17 cellular contexts compared by ENCODE assay signal in genomic region chr1:53480678-53481077, GRCh38. TPM values are rescaled to one million over a fixed set of nuclear protein-coding genes. Genes with fewer than 3 reads are reported as not detected.
DNase-seq lines count a peak whose midpoint lies in the region; ATAC-seq, FAIRE-seq and TF ChIP-seq lines count a peak whose summit lies in the region.
"Had no signal": no experiment of that assay in that cellular context is flagged by ENCODE, and none has a peak within 500 bp of the region (broad histone marks: within the 10 kb centered on the region; RNA-seq: fewer than 3 reads in every experiment).

No MANE protein-coding gene starts in this region.

- BruUV-seq in K562 (replicated peaks; lab: Mats Ljungman, UMichigan), result no TSS peak

- no peaks in the 10 kb centered on the region for H3K79me1 ChIP-seq in mesenchymal stem cell (replicated peaks; ENCODE audit: low read length, poor library complexity, severe bottlenecking)

- H3K9ac ChIP-seq in Karpas-422 (ENCODE audit: low read length) (no peak overlapping the region), K562 (ENCODE audit: insufficient read depth in 1 of 2, low read depth in 2 of 2, low read length in 2 of 2) (no peak overlapping the region), mesenchymal stem cell (ENCODE audit: low read length) (no peak overlapping the region)
- H3K9ac ChIP-seq: BLaER1, KMS-11 had no signal

- no peak overlapping the region for H4K91ac ChIP-seq in mesenchymal stem cell (ENCODE audit: low read length)

- no peak overlapping the region for H3K18ac ChIP-seq in mesenchymal stem cell (ENCODE audit: low read depth in 1 of 2, low read length in 2 of 2)

- H3K4me1 ChIP-seq in Karpas-422 (ENCODE audit: low read length), result peaks cover 4% of the 10 kb centered on the region; the same call in 1 of the 2 replicates
- H3K4me1 ChIP-seq in K562 (replicated peaks in 1 of 2; ENCODE audit: control insufficient read depth in 2 of 2, insufficient read depth in 2 of 2, low read length in 2 of 2), result peaks cover 0 to 2% of the 10 kb centered on the region in 2 experiments; a peak in 1 of 5 replicates
- peaks cover 1% of the 10 kb centered on the region for H3K4me1 ChIP-seq in mesenchymal stem cell (ENCODE audit: control insufficient read depth, insufficient read depth, low read depth, low read length)

- ATAC-seq in left cardiac atrium (no peak), Right ventricle myocardium inferior (no peak), K562 (no peak)
- ATAC-seq: HCT116 had no signal

- no peak overlapping the region for H3K4ac ChIP-seq in mesenchymal stem cell (ENCODE audit: low read depth in 1 of 2, low read length in 2 of 2)

- FAIRE-seq in K562 (lab: Jason Lieb, UNC), result peak; percentile 73
- FAIRE-seq: H54 had no signal

- no peaks in the 10 kb centered on the region for H3K36me3 ChIP-seq in Karpas-422 (ENCODE audit: insufficient read depth, low read length)
- no peaks in the 10 kb centered on the region for H3K36me3 ChIP-seq in K562 (ENCODE audit: control insufficient read depth, insufficient read depth, low read length)
- H3K36me3 ChIP-seq in WERI-Rb-1, result no peaks in the 10 kb centered on the region
- no peaks in the 10 kb centered on the region for H3K36me3 ChIP-seq in mesenchymal stem cell (ENCODE audit: control insufficient read depth in 1 of 2, insufficient read depth in 2 of 2, low read depth in 1 of 2, low read length in 2 of 2)
- H3K36me3 ChIP-seq: BLaER1 had no signal

- no peak overlapping the region for H3K23ac ChIP-seq in mesenchymal stem cell (ENCODE audit: low read length in 2 of 2)

- no peaks in the 10 kb centered on the region for H3K9me2 ChIP-seq in Karpas-422 (replicated peaks; ENCODE audit: insufficient read depth, low read length)

- H4K20me1 ChIP-seq in Karpas-422 (ENCODE audit: insufficient read depth, low read depth, low read length) (peaks cover 1% of the 10 kb centered on the region), K562 (replicated peaks; ENCODE audit: control insufficient read depth, insufficient read depth, low read length) (peaks cover 13% of the 10 kb centered on the region)
- H4K20me1 ChIP-seq: BLaER1 had no signal

- DNase-seq in left cardiac atrium, result peak; percentile 16
- no peak for DNase-seq in Right ventricle myocardium inferior (ENCODE audit: missing footprints)
- DNase-seq in Karpas-422, result peak; percentile 52
- peak in 1 of 4 experiments; percentile 11 for DNase-seq in K562 (ENCODE audit: extremely low read depth in 1 of 4, low spot score in 3 of 4)
- no peak for DNase-seq in WERI-Rb-1
- no peak for DNase-seq in retina
- no peak for DNase-seq in mesenchymal stem cell
- DNase-seq: 8988T, AML-193, DMS79 had no signal

- no peak for TF ChIP-seq EP300 in K562 (IDR thresholded peaks at IDR 0.05; ENCODE audit: low read length)

- H3K27ac ChIP-seq in Karpas-422 (ENCODE audit: low read length) (no peak overlapping the region), K562 (ENCODE audit: extremely low read depth, low read depth, low read length) (no peak overlapping the region), WERI-Rb-1 (no peak overlapping the region), mesenchymal stem cell (ENCODE audit: low read length, poor library complexity, severe bottlenecking) (no peak overlapping the region)
- H3K27ac ChIP-seq: BLaER1, KMS-11 had no signal

- H2AFZ ChIP-seq in Karpas-422 (ENCODE audit: low read length), result no peak overlapping the region
- no peak overlapping the region for H2AFZ ChIP-seq in K562 (ENCODE audit: low read depth, low read length)
- H2AFZ ChIP-seq in mesenchymal stem cell (ENCODE audit: low read depth, low read length), result no peak overlapping the region

- TF ChIP-seq CTCF in K562 (IDR thresholded peaks at IDR 0.05 in 2 of 3, conservative IDR thresholded peaks at IDR 0.05 in 1 of 3; ENCODE audit: insufficient read depth in 2 of 3, low read depth in 1 of 3, low read length in 3 of 3) (peak; percentile 37 to 53 (median 42)), WERI-Rb-1 (IDR thresholded peaks at IDR 0.05; ENCODE audit: low read depth, low read length) (no peak)

- in situ Hi-C loops in K562 (cut with MboI), result no loop called here

- no peaks in the 10 kb centered on the region for H3K79me2 ChIP-seq in Karpas-422 (ENCODE audit: low read length)
- H3K79me2 ChIP-seq in K562 (ENCODE audit: control insufficient read depth, insufficient read depth, low read length), result no peaks in the 10 kb centered on the region

- no peak overlapping the region for H3K4me3 ChIP-seq in Karpas-422 (ENCODE audit: low read length)
- H3K4me3 ChIP-seq in K562, result no peak overlapping the region
- H3K4me3 ChIP-seq in WERI-Rb-1 (ENCODE audit: low read depth, low read length), result no peak overlapping the region
- H3K4me3 ChIP-seq in mesenchymal stem cell (ENCODE audit: insufficient read depth in 1 of 2, low read depth in 1 of 2, low read length in 2 of 2), result no peak overlapping the region
- H3K4me3 ChIP-seq: BLaER1 had no signal

- H2BK15ac ChIP-seq in mesenchymal stem cell (ENCODE audit: low read depth, poor library complexity, severe bottlenecking), result no peak overlapping the region

- H3K14ac ChIP-seq in mesenchymal stem cell (ENCODE audit: low read length in 2 of 2), result no peak overlapping the region

- no peak overlapping the region for H2BK12ac ChIP-seq in mesenchymal stem cell (ENCODE audit: low read length in 2 of 2)

- H3K4me2 ChIP-seq in Karpas-422 (ENCODE audit: low read depth, low read length, poor library complexity, severe bottlenecking) (no peak overlapping the region), K562 (ENCODE audit: insufficient read depth, low read length) (no peak overlapping the region), mesenchymal stem cell (ENCODE audit: low read length, poor library complexity, severe bottlenecking) (no peak overlapping the region)
- H3K4me2 ChIP-seq: BLaER1, KMS-11 had no signal

- intact Hi-C loops in left cardiac atrium (cut with DNase I), result loop anchor here in 1 of 2 donors (10.0 kb wide), 2 partner anchors 204 to 274 kb away; no protein-coding TSS in a partner anchor
- intact Hi-C loops in Right ventricle myocardium inferior (cut with DNase I), result no loop called here
- intact Hi-C loops in K562 (cut with micrococcal nuclease), result loop anchor here (10.0 kb wide), 1 partner anchor 464 kb away; the partner anchor contains the start of genes IFT25 and LRRC42

- POLR2A ChIA-PET in K562 (lab: Yijun Ruan, JAX), result no interaction called here

- TF ChIP-seq RAD21 in K562 (CRISPR knock-in tag; conservative IDR thresholded peaks at IDR 0.05 in 1 of 2, IDR thresholded peaks at IDR 0.05 in 1 of 2), result peak in 1 of 2 experiments; percentile 8; a peak in 1 of 4 replicates

- no peak overlapping the region for H2AK5ac ChIP-seq in mesenchymal stem cell (ENCODE audit: low read length, severe bottlenecking)

- no peak for TF ChIP-seq POLR2A in K562 (conservative IDR thresholded peaks at IDR 0.05)

- 6% methylated on average over 11 of the region's 11 CpGs for WGBS in K562 (ENCODE audit: insufficient coverage, low coverage, missing lambda C conversion rate)
- 94% methylated on average over 9 of the region's 11 CpGs for WGBS in mesenchymal stem cell

- H3K9me3 ChIP-seq in Karpas-422 (ENCODE audit: low read length) (no peaks in the 10 kb centered on the region), K562 (replicated peaks; ENCODE audit: control insufficient read depth, insufficient read depth, low read depth, low read length) (no peaks in the 10 kb centered on the region), WERI-Rb-1 (ENCODE audit: severe bottlenecking) (peaks cover 6% of the 10 kb centered on the region), mesenchymal stem cell (ENCODE audit: control insufficient read depth, low read length) (no peaks in the 10 kb centered on the region)
- H3K9me3 ChIP-seq: BLaER1 had no signal

- H2BK5ac ChIP-seq in mesenchymal stem cell (ENCODE audit: low read depth, low read length, poor library complexity, severe bottlenecking), result no peak overlapping the region

- H3K9me1 ChIP-seq in K562 (ENCODE audit: control insufficient read depth, insufficient read depth, low read length), result no peaks in the 10 kb centered on the region

- no peaks in the 10 kb centered on the region for H3K27me3 ChIP-seq in Karpas-422 (ENCODE audit: low read length)
- peaks cover 32 to 83% of the 10 kb centered on the region in 2 experiments for H3K27me3 ChIP-seq in K562 (ENCODE audit: control insufficient read depth in 2 of 2, insufficient read depth in 2 of 2, low read length in 2 of 2)
- H3K27me3 ChIP-seq in WERI-Rb-1 (ENCODE audit: insufficient read depth, low read depth, severe bottlenecking), result no peaks in the 10 kb centered on the region
- peaks cover 33 to 93% of the 10 kb centered on the region in 2 experiments for H3K27me3 ChIP-seq in mesenchymal stem cell (ENCODE audit: control insufficient read depth in 1 of 2, insufficient read depth in 1 of 2, low read length in 2 of 2)
- H3K27me3 ChIP-seq: BLaER1 had no signal

- H4K8ac ChIP-seq in mesenchymal stem cell (ENCODE audit: low read length), result no peak overlapping the region

- no peak overlapping the region for H2BK120ac ChIP-seq in mesenchymal stem cell (ENCODE audit: low read depth, low read length)

- CTCF ChIA-PET in K562 (lab: Yijun Ruan, JAX; ENCODE audit: low intra/inter-chr PET ratio), result interaction anchor here (0.5 to 0.7 kb wide), 2 partner anchors 21 to 282 kb away, joined by 3 read pairs; no protein-coding TSS in a partner anchor

TF ChIP-seq in K562, 482 proteins besides CTCF, POLR2A, EP300 and RAD21 (continues in another document):
- TF ChIP-seq CREM (IDR thresholded peaks at IDR 0.05; ENCODE audit: low read depth), result 0 out of 2 replicates have a peak, but pooled peaks have one; percentile 18

RNA-seq across cellular contexts. Expression of gene DMRTB1, which starts 21.5 kb away (rescaled TPM):
- total RNA-seq in left cardiac atrium (not detected), Right ventricle myocardium inferior (not detected), K562 (2014; rRNA removed) (0.20 and 0.27 TPM in 2 replicates), K562 (2014; rRNA removed; fragmentation: Illumina TruSeq; extraction: Trizol) (0.13 TPM in 1 of 2 replicates, not detected in the other), K562 (2015; rRNA removed; fragmentation: Illumina TruSeq; extraction: Trizol) (0.11 TPM in 1 of 2 replicates, not detected in the other), K562 (2021) (0.11 and 0.35 TPM in 2 replicates)
- total RNA-seq in Karpas-422 (2014; rRNA removed; shearing (Covaris generic); ENCODE audit: low replicate concordance), result not detected in 2 replicates
- not detected in 2 replicates for total RNA-seq in K562 (2011; cell fraction: chromatin; rRNA removed; ENCODE audit: low replicate concordance)
- not detected in 2 replicates for total RNA-seq in K562 (2011; cell fraction: nucleolus; rRNA removed)
- not detected in 2 replicates for total RNA-seq in K562 (2011; cell fraction: nucleoplasm; rRNA removed)
- polyA plus RNA-seq in K562 (2011; rRNA removed) (not detected in 2 replicates), K562 (2014; fragmentation: Illumina TruSeq; extraction: Trizol) (0.12 and 0.16 TPM in 2 replicates), K562 (2014; fragmentation: Nextera tagmentation; extraction: Ambion mirVana) (under 1 TPM; 0.06 TPM), K562 (2014; rRNA removed) (0.09 and 0.27 TPM in 2 replicates)
- 0.07 TPM in 1 of 2 replicates, not detected in the other for polyA plus RNA-seq in K562 (2011; cell fraction: cytosol; rRNA removed)
- not detected in 2 replicates for polyA plus RNA-seq in K562 (2011; cell fraction: nucleus; rRNA removed)
- 0.10 and 0.28 TPM in 2 replicates for polyA plus RNA-seq in K562 (2012)
- polyA minus RNA-seq in K562 (2011; rRNA and poly(A)+ RNA removed), result not detected in 2 replicates
- polyA minus RNA-seq in K562 (2011; cell fraction: cytosol; rRNA and poly(A)+ RNA removed), result not detected in 2 replicates
- polyA minus RNA-seq in K562 (2011; cell fraction: nucleus; rRNA and poly(A)+ RNA removed), result not detected in 2 replicates
- polyA plus RNA-seq in mesenchymal stem cell (2013, experiment 1 of 2), result not detected
- not detected for polyA plus RNA-seq in mesenchymal stem cell (2013, experiment 2 of 2)
- total RNA-seq: G401, HT1080 had no signal
- polyA plus RNA-seq: IgD-negative memory B cell had no signal

Comparison
In these comparisons a context has a peak if more than half of its experiments do, and no peak if none do; other contexts are left out.
1. DNase-seq: peak in left cardiac atrium (single experiment) and Karpas-422 (single experiment); none in Right ventricle myocardium inferior (single experiment), WERI-Rb-1 (single experiment), retina (single experiment) and mesenchymal stem cell (single experiment).